ENCODE assay signal across 11 cellular contexts in genomic region chr5:151132959-151133358, GRCh38. TPM values are rescaled to one million over a fixed set of nuclear protein-coding genes. Genes with fewer than 3 reads are reported as not detected.
A peak's percentile ranks its signal among the peaks of the same experiment; 100 is the strongest.
DNase-seq lines count a peak whose midpoint lies in the region; FAIRE-seq and TF ChIP-seq lines count a peak whose summit lies in the region.
"Had no signal": no experiment of that assay in that cellular context is flagged by ENCODE, and none has a peak within 500 bp of the region (broad histone marks: within the 10 kb centered on the region; RNA-seq: fewer than 3 reads in every experiment).

No MANE protein-coding gene starts in this region.

- no peak overlapping the region for H3K9ac ChIP-seq in BLaER1 treated with 17β-estradiol and CSF1 and Interleukin-3, amounts not matched to agents 10 nM and 100 nM

- peak overlapping the region; percentile 45 for H3K27ac Mint-ChIP-seq in chondrocyte (ENCODE audit: unreplicated experiment)
- no peak overlapping the region for H3K27ac Mint-ChIP-seq in activated T-helper 1 cell treated with anti-CD3 and anti-CD28 coated beads, Interleukin-12 subunit alpha, Interleukin-12 subunit beta, Interleukin-2, Interleukin-4 antibody, amounts not matched to agents 30 ng/mL and 10 ng/mL and 1 ng/mL, durations not matched to agents 14 hours and 24 hours and 36 hours

- H3K9me3 Mint-ChIP-seq in chondrocyte (ENCODE audit: low read depth), result no peaks in the 10 kb centered on the region
- no peaks in the 10 kb centered on the region for H3K9me3 Mint-ChIP-seq in activated T-helper 1 cell treated with anti-CD3 and anti-CD28 coated beads, Interleukin-12 subunit alpha, Interleukin-12 subunit beta, Interleukin-2, Interleukin-4 antibody, amounts not matched to agents 30 ng/mL and 10 ng/mL and 1 ng/mL, durations not matched to agents 14 hours and 24 hours and 36 hours
- H3K9me3 Mint-ChIP-seq: activated CD4-positive, alpha-beta memory T cell treated with anti-CD3 and anti-CD28 coated beads, Interleukin-2, amount 10 ng/mL, durations not matched to agents 7 days and 5 days had no signal

- no peak overlapping the region for H3K4me3 Mint-ChIP-seq in chondrocyte (ENCODE audit: unreplicated experiment)
- H3K4me3 Mint-ChIP-seq in activated T-helper 1 cell treated with anti-CD3 and anti-CD28 coated beads, Interleukin-12 subunit alpha, Interleukin-12 subunit beta, Interleukin-2, Interleukin-4 antibody, amounts not matched to agents 30 ng/mL and 10 ng/mL and 1 ng/mL, durations not matched to agents 14 hours and 24 hours and 36 hours, result no peak overlapping the region
- H3K4me3 Mint-ChIP-seq: activated CD4-positive, alpha-beta memory T cell treated with anti-CD3 and anti-CD28 coated beads, Interleukin-2, amount 10 ng/mL, durations not matched to agents 7 days and 5 days had no signal

- no peak overlapping the region for H3K4me3 ChIP-seq in BLaER1 treated with 17β-estradiol and CSF1 and Interleukin-3, amounts not matched to agents 10 nM and 100 nM
- H3K4me3 ChIP-seq: colonic mucosa, stomach had no signal

- no peaks in the 10 kb centered on the region for H3K27me3 Mint-ChIP-seq in chondrocyte (ENCODE audit: low read depth)
- no peaks in the 10 kb centered on the region for H3K27me3 Mint-ChIP-seq in activated T-helper 1 cell treated with anti-CD3 and anti-CD28 coated beads, Interleukin-12 subunit alpha, Interleukin-12 subunit beta, Interleukin-2, Interleukin-4 antibody, amounts not matched to agents 30 ng/mL and 10 ng/mL and 1 ng/mL, durations not matched to agents 14 hours and 24 hours and 36 hours (ENCODE audit: insufficient read depth)
- H3K27me3 Mint-ChIP-seq: activated CD4-positive, alpha-beta memory T cell treated with anti-CD3 and anti-CD28 coated beads, Interleukin-2, amount 10 ng/mL, durations not matched to agents 7 days and 5 days had no signal

- DNase-seq in GF-D8 (lab: John Stamatoyannopoulos, UW) (peak; percentile 34), NCI-H774 (lab: John Stamatoyannopoulos, UW) (peak; percentile 5), chondrocyte (ENCODE audit: low spot score) (no peak), RCC 7860 (ENCODE audit: low spot score) (no peak), LoVo (ENCODE audit: low spot score) (no peak), activated T-cell treated with anti-CD3 and anti-CD28 coated beads for 4 hours (no peak)
- DNase-seq in activated T-helper 1 cell treated with anti-CD3 and anti-CD28 coated beads, Interleukin-12 subunit alpha, Interleukin-12 subunit beta, Interleukin-2, Interleukin-4 antibody, amounts not matched to agents 30 ng/mL and 10 ng/mL and 1 ng/mL, durations not matched to agents 14 hours and 24 hours and 36 hours (ENCODE audit: low spot score), result no peak
- DNase-seq: activated CD4-positive, alpha-beta memory T cell treated with anti-CD3 and anti-CD28 coated beads, Interleukin-2, amount 10 ng/mL, durations not matched to agents 7 days and 5 days; colonic mucosa; stomach had no signal

- H3K27ac ChIP-seq in BLaER1 treated with 17β-estradiol and CSF1 and Interleukin-3, amounts not matched to agents 10 nM and 100 nM, result peak overlapping the region in 5 of 11 experiments; percentile 46 to 70 (median 55); a peak in 10 of 22 replicates
- H3K27ac ChIP-seq: colonic mucosa had no signal

- TF ChIP-seq CTCF in chondrocyte (IDR thresholded peaks at IDR 0.05), result no peak

- H3K36me3 Mint-ChIP-seq in chondrocyte (ENCODE audit: low read depth), result peaks cover 60% of the 10 kb centered on the region
- peaks cover 67% of the 10 kb centered on the region for H3K36me3 Mint-ChIP-seq in activated T-helper 1 cell treated with anti-CD3 and anti-CD28 coated beads, Interleukin-12 subunit alpha, Interleukin-12 subunit beta, Interleukin-2, Interleukin-4 antibody, amounts not matched to agents 30 ng/mL and 10 ng/mL and 1 ng/mL, durations not matched to agents 14 hours and 24 hours and 36 hours (ENCODE audit: low read depth)

- H4K20me1 ChIP-seq in BLaER1 treated with 17β-estradiol and CSF1 and Interleukin-3, amounts not matched to agents 10 nM and 100 nM, result peaks cover 0 to 86% (median 0%) of the 10 kb centered on the region in 11 experiments; a peak in 5 of 22 replicates

- peaks cover 94 to 100% (median 99%) of the 10 kb centered on the region in 11 experiments for H3K36me3 ChIP-seq in BLaER1 treated with 17β-estradiol and CSF1 and Interleukin-3, amounts not matched to agents 10 nM and 100 nM
- H3K36me3 ChIP-seq: colonic mucosa had no signal

- H3K4me1 Mint-ChIP-seq in chondrocyte (ENCODE audit: low read depth), result no peaks in the 10 kb centered on the region
- peaks cover 51% of the 10 kb centered on the region for H3K4me1 Mint-ChIP-seq in activated T-helper 1 cell treated with anti-CD3 and anti-CD28 coated beads, Interleukin-12 subunit alpha, Interleukin-12 subunit beta, Interleukin-2, Interleukin-4 antibody, amounts not matched to agents 30 ng/mL and 10 ng/mL and 1 ng/mL, durations not matched to agents 14 hours and 24 hours and 36 hours (ENCODE audit: low read depth)

- no peaks in the 10 kb centered on the region for H3K27me3 ChIP-seq in BLaER1 treated with 17β-estradiol and CSF1 and Interleukin-3, amounts not matched to agents 10 nM and 100 nM
- H3K27me3 ChIP-seq: colonic mucosa, stomach had no signal

- intact Hi-C loops in activated T-helper 1 cell treated with anti-CD3 and anti-CD28 coated beads, Interleukin-12 subunit alpha, Interleukin-12 subunit beta, Interleukin-2, Interleukin-4 antibody, amounts not matched to agents 30 ng/mL and 10 ng/mL and 1 ng/mL, durations not matched to agents 14 hours and 24 hours and 36 hours (cut with micrococcal nuclease), result no loop called here

- peaks cover 14 to 100% (median 45%) of the 10 kb centered on the region in 10 experiments for H3K4me1 ChIP-seq in BLaER1 treated with 17β-estradiol and CSF1 and Interleukin-3, amounts not matched to agents 10 nM and 100 nM
- H3K4me1 ChIP-seq: colonic mucosa had no signal

- H3K9me3 ChIP-seq in BLaER1 treated with 17β-estradiol and CSF1 and Interleukin-3, amounts not matched to agents 10 nM and 100 nM (replicated peaks in 1 of 11), result no peaks in the 10 kb centered on the region
- H3K9me3 ChIP-seq: colonic mucosa, stomach had no signal

- peak overlapping the region in 7 of 11 experiments; percentile 20 to 95 (median 71); a peak in 12 of 22 replicates for H3K4me2 ChIP-seq in BLaER1 treated with 17β-estradiol and CSF1 and Interleukin-3, amounts not matched to agents 10 nM and 100 nM

- FAIRE-seq in RCC 7860 (lab: Jason Lieb, UNC), result no peak

RNA-seq across cellular contexts. Expression of gene ANXA6, which starts 24.6 kb away (rescaled TPM):
- total RNA-seq in chondrocyte, result 333 to 456 TPM (median 450 TPM) in 3 replicates
- total RNA-seq in activated T-helper 1 cell treated with anti-CD3 and anti-CD28 coated beads, Interleukin-12 subunit alpha, Interleukin-12 subunit beta, Interleukin-2, Interleukin-4 antibody, amounts not matched to agents 30 ng/mL and 10 ng/mL and 1 ng/mL, durations not matched to agents 14 hours and 24 hours and 36 hours, result 286 and 301 TPM in 2 replicates

RNA-seq across cellular contexts. Expression of gene TNIP1, which starts 52.1 kb away (rescaled TPM):
- total RNA-seq in chondrocyte, result 47.2 to 75.6 TPM (median 74.0 TPM) in 3 replicates
- 287 and 304 TPM in 2 replicates for total RNA-seq in activated T-helper 1 cell treated with anti-CD3 and anti-CD28 coated beads, Interleukin-12 subunit alpha, Interleukin-12 subunit beta, Interleukin-2, Interleukin-4 antibody, amounts not matched to agents 30 ng/mL and 10 ng/mL and 1 ng/mL, durations not matched to agents 14 hours and 24 hours and 36 hours

Comparison
In these comparisons a context has a peak if more than half of its experiments do, and no peak if none do; other contexts are left out.
1. DNase-seq: peak in GF-D8 (single experiment) and NCI-H774 (single experiment); none in chondrocyte (single experiment), RCC 7860 (single experiment), LoVo (single experiment), activated T-helper 1 cell treated with anti-CD3 and anti-CD28 coated beads, Interleukin-12 subunit alpha, Interleukin-12 subunit beta, Interleukin-2, Interleukin-4 antibody, amounts not matched to agents 30 ng/mL and 10 ng/mL and 1 ng/mL, durations not matched to agents 14 hours and 24 hours and 36 hours (single experiment) and activated T-cell treated with anti-CD3 and anti-CD28 coated beads for 4 hours (single experiment).